28 cellular contexts compared by ENCODE assay signal in the genomic region with DNA sequence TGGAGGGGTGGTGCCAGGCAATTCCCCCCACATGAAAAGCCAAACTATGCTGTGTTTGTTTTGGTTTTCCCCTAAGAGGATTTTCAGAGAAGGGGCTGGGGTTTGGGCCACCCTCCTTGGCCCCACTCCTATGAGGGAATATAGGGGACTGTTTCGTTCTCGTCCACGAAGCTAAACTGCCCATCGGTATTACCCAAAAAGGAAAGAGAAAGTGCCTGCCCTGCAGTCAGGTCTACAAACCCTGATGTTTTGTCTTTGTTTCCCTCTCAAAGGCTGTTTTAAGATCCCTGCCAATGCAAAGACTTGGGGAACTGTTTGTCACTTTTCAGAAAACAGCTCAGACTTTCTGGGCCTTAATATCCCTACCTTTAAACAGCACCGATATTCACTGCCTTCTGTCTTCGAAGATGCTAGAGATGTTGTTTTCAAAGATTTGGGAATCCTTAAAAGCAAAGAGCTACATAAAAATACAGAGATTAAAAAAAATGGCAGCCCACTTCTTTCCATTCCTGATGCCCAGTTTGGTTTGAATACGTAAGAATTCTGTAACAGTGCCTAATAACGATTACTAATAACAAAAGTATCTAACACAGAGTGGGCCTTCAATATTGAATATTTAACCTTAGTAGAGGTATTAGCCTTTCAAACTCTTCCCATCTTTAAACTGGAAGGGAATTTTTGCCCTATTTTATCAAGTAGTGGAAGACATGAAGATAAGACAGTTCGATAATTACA.
DNase-seq lines count a peak whose midpoint lies in the region; TF ChIP-seq lines count a peak whose summit lies in the region.
"Had no signal": no experiment of that assay in that cellular context is flagged by ENCODE, and none has a peak within 500 bp of the region (broad histone marks: within the 10 kb centered on the region; RNA-seq: fewer than 3 reads in every experiment).

No MANE protein-coding gene starts in this region.

- intact Hi-C loops in vagina (cut with DNase I) = no loop called here

- H3K27ac ChIP-seq in VCaP (peak overlapping the region; percentile 93), iPS-20b (ENCODE audit: low read length) (peak overlapping the region; percentile 15), vagina (peak overlapping the region; percentile 94)
- H3K27ac ChIP-seq: coronary artery, heart left ventricle, HL-60, WERI-Rb-1 had no signal

- H3K9me3 ChIP-seq in iPS-20b (ENCODE audit: insufficient read depth, low read depth, low read length) = no peaks in the 10 kb centered on the region
- H3K9me3 ChIP-seq in vagina = no peaks in the 10 kb centered on the region
- H3K9me3 ChIP-seq: heart left ventricle had no signal

- peak; percentile 81 for DNase-seq in NCI-H1105 treated with DMSO at 0.1 percent for 48 hours (lab: John Stamatoyannopoulos, UW)
- DNase-seq in NCI-H1105 (lab: John Stamatoyannopoulos, UW) = no peak
- no peak for DNase-seq in vagina (ENCODE audit: extremely low spot score in 2 of 2)
- DNase-seq in germinal center (ENCODE audit: low spot score) = no peak
- no peak for DNase-seq in erythroblast (lab: John Stamatoyannopoulos, UW)
- no peak for DNase-seq in cerebellar cortex (ENCODE audit: low spot score)
- DNase-seq: 8988T; activated CD4-positive, alpha-beta T cell treated with anti-CD3 and anti-CD28 coated beads, Interleukin-2, amount 10 ng/mL, durations not matched to agents 24 days and 14 days; activated naive CD4-positive, alpha-beta T cell; activated T-cell treated with anti-CD3 and anti-CD28 coated beads, Interleukin-2, amount 50 U/mL, for 48 hours; HCEC 1CT; heart left ventricle; Kasumi-1; left cardiac atrium; naive thymus-derived CD4-positive, alpha-beta T cell; NCI-H1092; NCI-H1930; NCI-H345; NCI-H748 treated with DMSO at 0.1 percent for 48 hours; occipital lobe; SHP77; stimulated activated CD4-positive, alpha-beta T cell treated with anti-CD3 and anti-CD28 coated beads, Interleukin-1b, Interleukin-23, amount 100 ng/mL, for 48 hours; WERI-Rb-1 had no signal

- TF ChIP-seq POLR2A in vagina (IDR thresholded peaks at IDR 0.05) (no peak), erythroblast (IDR thresholded peaks at IDR 0.05; ENCODE audit: low read length) (no peak)

- H3K36me3 ChIP-seq in iPS-20b (ENCODE audit: insufficient read depth, low read depth, low read length) (no peaks in the 10 kb centered on the region), vagina (no peaks in the 10 kb centered on the region)
- H3K36me3 ChIP-seq: heart left ventricle, WERI-Rb-1 had no signal

- H3K9ac ChIP-seq in iPS-20b (ENCODE audit: low read depth, low read length) = no peak overlapping the region

- no peak overlapping the region for H3K4me3 ChIP-seq in iPS-20b (ENCODE audit: low read length)
- peak overlapping the region; percentile 29 to 41 for H3K4me3 ChIP-seq in vagina
- H3K4me3 ChIP-seq: coronary artery, heart left ventricle, skin epidermis had no signal

- TF ChIP-seq CTCF in VCaP (conservative IDR thresholded peaks at IDR 0.05) = no peak
- TF ChIP-seq CTCF in vagina (IDR thresholded peaks at IDR 0.05) = no peak

- H3K27me3 ChIP-seq in iPS-20b (ENCODE audit: insufficient read depth, low read length) = peaks cover 5% of the 10 kb centered on the region; the same call in 1 of the 2 replicates
- no peaks in the 10 kb centered on the region for H3K27me3 ChIP-seq in vagina

- H3K4me1 ChIP-seq in iPS-20b (ENCODE audit: insufficient read depth, low read length) (no peaks in the 10 kb centered on the region), vagina (peaks cover 23% of the 10 kb centered on the region)
- H3K4me1 ChIP-seq: heart left ventricle had no signal

Comparison
In these comparisons a context has a peak if more than half of its experiments do, and no peak if none do; other contexts are left out.
1. H3K27ac ChIP-seq: peak in every context shown above with its lines; median percentile 94 in vagina; 93 in VCaP; 15 in iPS-20b.